ENCODE assay signal across 29 cellular contexts in genomic region chr2:3745901-3746300, GRCh38. TPM values are rescaled to one million over a fixed set of nuclear protein-coding genes. Genes with fewer than 3 reads are reported as not detected.
"Had no signal": no experiment of that assay in that cellular context is flagged by ENCODE, and none has a peak within 500 bp of the region (broad histone marks: within the 10 kb centered on the region; RNA-seq: fewer than 3 reads in every experiment).

No MANE protein-coding gene starts in this region.

- H3K9ac ChIP-seq: parathyroid adenoma had no signal

- H3K4me3 ChIP-seq: breast epithelium, esophagus squamous epithelium, heart right ventricle, psoas muscle, sigmoid colon, thoracic aorta, vagina had no signal

- H2AFZ ChIP-seq: parathyroid adenoma had no signal

- DNase-seq: activated CD4-positive, alpha-beta T cell treated with anti-CD3 and anti-CD28 coated beads for 48 hours; activated CD4-positive, alpha-beta T cell treated with anti-CD3 and anti-CD28 coated beads, Interleukin-2, amount 50 U/mL, for 48 hours; activated CD8-positive, alpha-beta memory T cell treated with anti-CD3 and anti-CD28 coated beads, Interleukin-2, amount 50 U/mL, for 4 hours; activated gamma-delta T cell; activated T-cell treated with anti-CD3 and anti-CD28 coated beads, Interleukin-2, amount 50 U/mL, for 24 hours; central memory CD4-positive, alpha-beta T cell; esophagus squamous epithelium; foreskin melanocyte; heart right ventricle; naive B cell; nephron progenitor cell; psoas muscle; sigmoid colon; small intestine; stimulated activated CD4-positive, alpha-beta T cell treated with anti-CD3 and anti-CD28 coated beads, Interleukin-4, amount 100 ng/mL, for 24 hours; T1000; WERI-Rb-1 had no signal

- FAIRE-seq: small intestine had no signal

- H3K79me2 ChIP-seq: parathyroid adenoma had no signal

- H3K27me3 ChIP-seq: breast epithelium, esophagus squamous epithelium, sigmoid colon, vagina had no signal

- H3K9me3 ChIP-seq: breast epithelium, esophagus squamous epithelium, heart right ventricle, psoas muscle, sigmoid colon, thoracic aorta, vagina had no signal

- H3K27ac ChIP-seq: breast epithelium, esophagus squamous epithelium, heart right ventricle, parathyroid adenoma, psoas muscle, sigmoid colon, thoracic aorta, vagina, WERI-Rb-1 had no signal

- H3K4me1 ChIP-seq: breast epithelium, esophagus squamous epithelium, heart right ventricle, parathyroid adenoma, psoas muscle, sigmoid colon, vagina had no signal

- H3K36me3 ChIP-seq: breast epithelium, esophagus squamous epithelium, heart right ventricle, sigmoid colon, thoracic aorta, vagina, WERI-Rb-1 had no signal

- ATAC-seq: activated CD4-positive, CD25-positive, alpha-beta regulatory T cell treated with anti-CD3 and anti-CD28 coated beads, Interleukin-2, amount 50 U/mL, for 24 hours; heart right ventricle; psoas muscle; stimulated activated effector memory CD8-positive, alpha-beta T cell treated with anti-CD3 and anti-CD28 coated beads, Interleukin-12 subunit alpha, Interleukin-12 subunit beta, amount 100 ng/mL, for 72 hours had no signal

RNA-seq across cellular contexts. Expression of gene DCDC2C, which starts 42.5 kb away (rescaled TPM):
- total RNA-seq: activated CD8-positive, alpha-beta memory T cell treated with anti-CD3 and anti-CD28 coated beads for 36 hours; endodermal cell; esophagus squamous epithelium; glomerular endothelial cell; kidney epithelial cell; mesothelial cell of epicardium; psoas muscle; subcutaneous adipose tissue; vagina had no signal
- polyA plus RNA-seq: heart right ventricle, sigmoid colon, small intestine had no signal
